26 cellular contexts compared by ENCODE assay signal in the genomic region with DNA sequence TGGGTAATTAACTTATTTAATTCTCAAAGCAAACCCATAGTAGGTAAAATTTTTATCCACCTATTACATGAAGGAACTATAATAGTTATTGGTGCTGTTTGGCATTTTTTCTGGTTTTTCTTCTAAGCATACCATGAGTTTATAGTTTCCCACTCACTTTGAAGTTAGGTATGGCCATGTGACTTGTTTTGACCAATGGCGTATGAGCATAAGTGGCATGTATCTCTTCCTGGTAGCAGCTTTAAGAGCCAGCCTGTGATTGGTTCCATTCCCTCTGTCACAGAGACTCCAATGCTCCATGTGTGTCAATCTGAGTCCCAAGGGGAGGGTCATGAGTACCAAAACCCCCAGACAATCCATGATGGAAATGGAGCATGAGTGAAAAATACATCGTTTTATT.
"Had no signal": no experiment of that assay in that cellular context is flagged by ENCODE, and none has a peak within 500 bp of the region (broad histone marks: within the 10 kb centered on the region; RNA-seq: fewer than 3 reads in every experiment).

No MANE protein-coding gene starts in this region.

- DNase-seq: activated B cell treated with CpG ODN at 0.5 μM for 24 hours; activated CD4-positive, alpha-beta T cell treated with anti-CD3 and anti-CD28 coated beads for 36 hours; activated CD4-positive, alpha-beta T cell treated with anti-CD3 and anti-CD28 coated beads, Interleukin-2, amount 50 U/mL, for 4 hours; activated CD8-positive, alpha-beta memory T cell treated with anti-CD3 and anti-CD28 coated beads for 24 hours; activated CD8-positive, alpha-beta memory T cell treated with anti-CD3 and anti-CD28 coated beads, Interleukin-2, amount 50 U/mL, for 4 hours; activated naive CD4-positive, alpha-beta T cell treated with Interleukin-2 at 50 U/mL for 16 hours; activated naive CD8-positive, alpha-beta T cell treated with anti-CD3 and anti-CD28 coated beads for 36 hours; activated T-cell treated with anti-CD3 and anti-CD28 coated beads, Interleukin-2, amount 50 U/mL, for 4 hours; dorsolateral prefrontal cortex; effector memory CD8-positive, alpha-beta T cell; hippocampal formation; retina; stimulated activated CD4-positive, alpha-beta T cell treated with anti-CD3 and anti-CD28 coated beads, Interleukin-4, amount 100 ng/mL, for 1 hour; stimulated activated naive CD4-positive, alpha-beta T cell treated with Interleukin-2 at 50 U/mL for 16 hours; T1000; upper lobe of left lung had no signal

- H3K27me3 Mint-ChIP-seq: activated B cell treated with CpG ODN at 0.5 μM for 24 hours; activated CD4-positive, alpha-beta T cell treated with anti-CD3 and anti-CD28 coated beads for 36 hours; central memory CD8-positive, alpha-beta T cell; effector memory CD8-positive, alpha-beta T cell; memory B cell; natural killer cell treated with Interleukin-12 subunit alpha and Interleukin-12 subunit beta and Interleukin-15 and Interleukin-18, amount 100 ng/mL, for 72 hours had no signal

- H3K9me3 ChIP-seq: breast epithelium, esophagus muscularis mucosa, upper lobe of left lung had no signal

- H3K4me3 Mint-ChIP-seq: activated B cell treated with CpG ODN at 0.5 μM for 24 hours; activated CD4-positive, alpha-beta T cell treated with anti-CD3 and anti-CD28 coated beads for 36 hours; activated naive CD8-positive, alpha-beta T cell treated with anti-CD3 and anti-CD28 coated beads for 36 hours; activated T-cell treated with anti-CD3 and anti-CD28 coated beads, Interleukin-2, amount 50 U/mL, for 4 hours; central memory CD8-positive, alpha-beta T cell; effector memory CD8-positive, alpha-beta T cell; memory B cell; natural killer cell treated with Interleukin-12 subunit alpha and Interleukin-12 subunit beta and Interleukin-15 and Interleukin-18, amount 100 ng/mL, for 72 hours had no signal

- FAIRE-seq: astrocyte, colon, endothelial cell of umbilical vein, frontal cortex had no signal

- H3K36me3 Mint-ChIP-seq: activated naive CD8-positive, alpha-beta T cell treated with anti-CD3 and anti-CD28 coated beads for 36 hours; memory B cell; natural killer cell treated with Interleukin-12 subunit alpha and Interleukin-12 subunit beta and Interleukin-15 and Interleukin-18, amount 100 ng/mL, for 72 hours had no signal

- H3K4me3 ChIP-seq: breast epithelium, dorsolateral prefrontal cortex, esophagus muscularis mucosa, upper lobe of left lung had no signal

- ATAC-seq: activated CD4-positive, alpha-beta T cell treated with anti-CD3 and anti-CD28 coated beads for 36 hours; activated T-cell treated with anti-CD3 and anti-CD28 coated beads, Interleukin-2, amount 50 U/mL, for 4 hours; effector memory CD8-positive, alpha-beta T cell; natural killer cell treated with Interleukin-12 subunit alpha and Interleukin-12 subunit beta and Interleukin-15 and Interleukin-18, amount 100 ng/mL, for 72 hours had no signal

- H3K36me3 ChIP-seq: breast epithelium, esophagus muscularis mucosa, upper lobe of left lung had no signal

- H3K27ac ChIP-seq: breast epithelium, dorsolateral prefrontal cortex, esophagus muscularis mucosa, upper lobe of left lung had no signal

- H3K4me1 Mint-ChIP-seq: activated B cell treated with CpG ODN at 0.5 μM for 24 hours; activated CD4-positive, alpha-beta T cell treated with anti-CD3 and anti-CD28 coated beads for 36 hours; activated naive CD8-positive, alpha-beta T cell treated with anti-CD3 and anti-CD28 coated beads for 36 hours; central memory CD8-positive, alpha-beta T cell; memory B cell had no signal

- H3K27me3 ChIP-seq: upper lobe of left lung had no signal

- H3K27ac Mint-ChIP-seq: activated B cell treated with CpG ODN at 0.5 μM for 24 hours; activated CD4-positive, alpha-beta T cell treated with anti-CD3 and anti-CD28 coated beads for 36 hours; activated naive CD8-positive, alpha-beta T cell treated with anti-CD3 and anti-CD28 coated beads for 36 hours; effector memory CD8-positive, alpha-beta T cell; memory B cell; natural killer cell treated with Interleukin-12 subunit alpha and Interleukin-12 subunit beta and Interleukin-15 and Interleukin-18, amount 100 ng/mL, for 72 hours; progenitor cell of endocrine pancreas had no signal

- H3K9me3 Mint-ChIP-seq: activated B cell treated with CpG ODN at 0.5 μM for 24 hours; activated naive CD8-positive, alpha-beta T cell treated with anti-CD3 and anti-CD28 coated beads for 36 hours; activated T-cell treated with anti-CD3 and anti-CD28 coated beads, Interleukin-2, amount 50 U/mL, for 4 hours; effector memory CD8-positive, alpha-beta T cell; memory B cell; natural killer cell treated with Interleukin-12 subunit alpha and Interleukin-12 subunit beta and Interleukin-15 and Interleukin-18, amount 100 ng/mL, for 72 hours had no signal

- H3K4me1 ChIP-seq: breast epithelium, esophagus muscularis mucosa, upper lobe of left lung had no signal
